Comparison of ENCODE assay signal across 11 cellular contexts in the genomic region with DNA sequence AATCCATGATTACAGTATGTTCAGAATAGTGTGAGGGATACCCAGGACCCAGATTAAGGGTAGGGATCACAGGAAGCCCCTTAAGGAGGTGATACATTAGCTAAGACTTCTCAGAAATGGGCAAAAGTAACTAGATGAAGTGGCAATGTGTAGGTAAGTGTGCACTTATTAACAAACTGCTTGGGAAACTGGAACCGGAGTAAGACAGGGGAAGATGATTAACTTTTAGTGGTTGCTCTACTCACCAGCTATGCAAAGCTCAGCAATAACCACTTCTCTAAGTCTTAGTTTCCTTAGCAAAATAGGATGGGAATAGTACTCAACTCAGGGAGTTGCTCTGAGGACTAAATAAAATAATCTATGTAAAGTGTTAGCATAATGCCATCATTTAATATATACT.
DNase-seq lines count a peak whose midpoint lies in the region; ATAC-seq, FAIRE-seq and TF ChIP-seq lines count a peak whose summit lies in the region.
"Had no signal": no experiment of that assay in that cellular context is flagged by ENCODE, and none has a peak within 500 bp of the region (broad histone marks: within the 10 kb centered on the region; RNA-seq: fewer than 3 reads in every experiment).

No MANE protein-coding gene starts in this region.

- H3K4me3 ChIP-seq in CD8-positive, alpha-beta T cell (ENCODE audit: low read depth, low read length) = no peak overlapping the region
- no peak overlapping the region for H3K4me3 ChIP-seq in HepG2 (replicated peaks in 1 of 3; ENCODE audit: insufficient read depth in 1 of 3, low read depth in 2 of 3, low read length in 3 of 3)
- H3K4me3 ChIP-seq: sigmoid colon had no signal

- H3K36me3 ChIP-seq in CD8-positive, alpha-beta T cell (ENCODE audit: insufficient read depth, low read length) = no peaks in the 10 kb centered on the region
- no peaks in the 10 kb centered on the region for H3K36me3 ChIP-seq in HepG2 (replicated peaks in 1 of 2; ENCODE audit: control insufficient read depth in 1 of 2, insufficient read depth in 2 of 2, low read length in 2 of 2)
- H3K36me3 ChIP-seq: sigmoid colon had no signal

- H3K9me3 Mint-ChIP-seq in CD8-positive, alpha-beta T cell = no peaks in the 10 kb centered on the region
- no peaks in the 10 kb centered on the region for H3K9me3 Mint-ChIP-seq in activated T-cell treated with anti-CD3 and anti-CD28 coated beads, Interleukin-2, amount 50 U/mL, for 72 hours
- H3K9me3 Mint-ChIP-seq: dendritic cell treated with granulocyte-macrophage colony-stimulating factor and Interleukin-4, amounts not matched to agents 40 ng/mL and 50 ng/mL, for 4 days; natural killer cell had no signal

- no peak overlapping the region for H3K27ac Mint-ChIP-seq in CD8-positive, alpha-beta T cell
- no peak overlapping the region for H3K27ac Mint-ChIP-seq in activated T-cell treated with anti-CD3 and anti-CD28 coated beads, Interleukin-2, amount 50 U/mL, for 72 hours
- H3K27ac Mint-ChIP-seq: dendritic cell treated with granulocyte-macrophage colony-stimulating factor and Interleukin-4, amounts not matched to agents 40 ng/mL and 50 ng/mL, for 4 days; natural killer cell had no signal

- H3K9me3 ChIP-seq in CD8-positive, alpha-beta T cell (ENCODE audit: low read length) = no peaks in the 10 kb centered on the region
- no peaks in the 10 kb centered on the region for H3K9me3 ChIP-seq in HepG2 (ENCODE audit: low read length)
- H3K9me3 ChIP-seq: sigmoid colon had no signal

- TF ChIP-seq RAD21 in HepG2 (CRISPR knock-in tag; IDR thresholded peaks at IDR 0.05) = no peak

- H3K79me2 ChIP-seq in HepG2 (ENCODE audit: insufficient read depth, low read length) = no peaks in the 10 kb centered on the region

- no peak for TF ChIP-seq CTCF in GM10248 (IDR thresholded peaks at IDR 0.05; ENCODE audit: control extremely low read depth, extremely low read depth, low read depth, missing control alignments)
- no peak for TF ChIP-seq CTCF in CD8-positive, alpha-beta T cell (IDR thresholded peaks at IDR 0.05)
- no peak for TF ChIP-seq CTCF in HepG2 (CRISPR knock-in tag; IDR thresholded peaks at IDR 0.05)

- H3K4me3 Mint-ChIP-seq in CD8-positive, alpha-beta T cell = no peak overlapping the region
- no peak overlapping the region for H3K4me3 Mint-ChIP-seq in activated T-cell treated with anti-CD3 and anti-CD28 coated beads, Interleukin-2, amount 50 U/mL, for 72 hours
- H3K4me3 Mint-ChIP-seq: dendritic cell treated with granulocyte-macrophage colony-stimulating factor and Interleukin-4, amounts not matched to agents 40 ng/mL and 50 ng/mL, for 4 days; natural killer cell had no signal

- TF ChIP-seq EP300 in HepG2 (IDR thresholded peaks at IDR 0.05; ENCODE audit: low read depth in 2 of 2, low read length in 2 of 2) (no peak), HepG2 (CRISPR knock-in tag; IDR thresholded peaks at IDR 0.05; ENCODE audit: borderline replicate concordance) (no peak)

- no peak overlapping the region for H3K4me2 ChIP-seq in HepG2 (ENCODE audit: low read depth, low read length)

- no peak for TF ChIP-seq POLR2A in HepG2 (IDR thresholded peaks at IDR 0.05; ENCODE audit: insufficient read depth in 1 of 2, low read depth in 2 of 2, low read length in 2 of 2)

- H3K9ac ChIP-seq in HepG2 (ENCODE audit: insufficient read depth, low read depth, low read length) = no peak overlapping the region

- POLR2A ChIA-PET in GM10248 (lab: Yijun Ruan, JAX) (interaction anchor here (0.5 kb wide), 1 partner anchor 1559 kb away, joined by 4 read pairs; no protein-coding TSS in a partner anchor), HepG2 (lab: Yijun Ruan, JAX) (no interaction called here)
- POLR2A ChIA-PET in CD8-positive, alpha-beta T cell (lab: Charles Lee) = no interaction called here

- H3K4me1 ChIP-seq in CD8-positive, alpha-beta T cell (ENCODE audit: insufficient read depth, low read length) = no peaks in the 10 kb centered on the region
- no peaks in the 10 kb centered on the region for H3K4me1 ChIP-seq in HepG2 (ENCODE audit: insufficient read depth, low read length)
- H3K4me1 ChIP-seq: sigmoid colon had no signal

- intact Hi-C loops in CD8-positive, alpha-beta T cell (cut with DNase I, micrococcal nuclease) = no loop called here
- intact Hi-C loops in HepG2 (cut with micrococcal nuclease; ENCODE audit: unreplicated experiment) = no loop called here

- H3K27ac ChIP-seq in CD8-positive, alpha-beta T cell (ENCODE audit: low read depth, low read length) = no peak overlapping the region
- H3K27ac ChIP-seq in HepG2 (ENCODE audit: extremely low read length, insufficient read depth, low read length) = no peak overlapping the region
- H3K27ac ChIP-seq: sigmoid colon had no signal

- no TSS peak for BruUV-seq in HepG2 (replicated peaks; lab: Mats Ljungman, UMichigan)

- in situ Hi-C loops in HepG2 (cut with HindIII; ENCODE audit: extremely low pct_ligation_motif_present, low pct_unique_long_range_greater_than_20kb) = no loop called here

- no peaks in the 10 kb centered on the region for H3K27me3 Mint-ChIP-seq in CD8-positive, alpha-beta T cell (ENCODE audit: low read depth)
- H3K27me3 Mint-ChIP-seq in activated T-cell treated with anti-CD3 and anti-CD28 coated beads, Interleukin-2, amount 50 U/mL, for 72 hours (ENCODE audit: low read depth) = no peaks in the 10 kb centered on the region
- H3K27me3 Mint-ChIP-seq: dendritic cell treated with granulocyte-macrophage colony-stimulating factor and Interleukin-4, amounts not matched to agents 40 ng/mL and 50 ng/mL, for 4 days had no signal

- no peaks in the 10 kb centered on the region for H3K36me3 Mint-ChIP-seq in CD8-positive, alpha-beta T cell
- H3K36me3 Mint-ChIP-seq in activated T-cell treated with anti-CD3 and anti-CD28 coated beads, Interleukin-2, amount 50 U/mL, for 72 hours (ENCODE audit: insufficient read depth in 2 of 2) = no peaks in the 10 kb centered on the region
- H3K36me3 Mint-ChIP-seq: natural killer cell had no signal

- DNase-seq in GM10248 (ENCODE audit: extremely low spot score) = peak; percentile 31
- DNase-seq in CD8-positive, alpha-beta T cell = no peak
- no peak for DNase-seq in HepG2 (ENCODE audit: low spot score)
- no peak for DNase-seq in putamen (ENCODE audit: low spot score)
- no peak for DNase-seq in activated T-cell treated with anti-CD3 and anti-CD28 coated beads, Interleukin-2, amount 50 U/mL, for 72 hours
- DNase-seq: natural killer cell, sigmoid colon had no signal

- H3K4me1 Mint-ChIP-seq in CD8-positive, alpha-beta T cell (ENCODE audit: low read depth) = no peaks in the 10 kb centered on the region
- H3K4me1 Mint-ChIP-seq in activated T-cell treated with anti-CD3 and anti-CD28 coated beads, Interleukin-2, amount 50 U/mL, for 72 hours (ENCODE audit: low read depth) = no peaks in the 10 kb centered on the region
- H3K4me1 Mint-ChIP-seq: natural killer cell had no signal

- 92% methylated on average over 1 of the region's 1 CpG for WGBS in HepG2 (ENCODE audit: low lambda C conversion rate)

- ATAC-seq in GM19397 (IDR thresholded peaks at IDR 0.05; ENCODE audit: unreplicated experiment) (peak; percentile 94), HG02678 (IDR thresholded peaks at IDR 0.05; ENCODE audit: unreplicated experiment) (peak; percentile 96), HG03432 (IDR thresholded peaks at IDR 0.05; ENCODE audit: unreplicated experiment) (peak; percentile 97), HepG2 (no peak)
- no peak for ATAC-seq in CD8-positive, alpha-beta T cell
- no peak for ATAC-seq in activated T-cell treated with anti-CD3 and anti-CD28 coated beads, Interleukin-2, amount 50 U/mL, for 72 hours (replicated peaks in 1 of 2)
- ATAC-seq: natural killer cell had no signal

- no peaks in the 10 kb centered on the region for H3K27me3 ChIP-seq in CD8-positive, alpha-beta T cell (ENCODE audit: insufficient read depth, low read length)
- H3K27me3 ChIP-seq in HepG2 (ENCODE audit: control insufficient read depth in 1 of 2, insufficient read depth in 2 of 2, low read length in 2 of 2) = no peaks in the 10 kb centered on the region
- H3K27me3 ChIP-seq: sigmoid colon had no signal

- FAIRE-seq in HepG2 (lab: Jason Lieb, UNC) = no peak

- H2AFZ ChIP-seq in HepG2 (ENCODE audit: low read length) = no peak overlapping the region

- no peaks in the 10 kb centered on the region for H4K20me1 ChIP-seq in HepG2 (ENCODE audit: insufficient read depth, low read length)

- CTCF ChIA-PET in GM10248 (lab: Yijun Ruan, JAX) (interaction anchor here (1.2 to 1.5 kb wide), 3 partner anchors 8 to 15 kb away, joined by 3 to 4 read pairs (median 4); no protein-coding TSS in a partner anchor), HepG2 (lab: Yijun Ruan, JAX; ENCODE audit: low intra/inter-chr PET ratio, low total read pairs) (no interaction called here)
- CTCF ChIA-PET in CD8-positive, alpha-beta T cell (lab: Charles Lee) = no interaction called here

TF ChIP-seq in HepG2, 621 proteins besides CTCF, POLR2A, EP300 and RAD21:
- TF ChIP-seq SCMH1 (CRISPR knock-in tag; IDR thresholded peaks at IDR 0.05; ENCODE audit: borderline replicate concordance) (no peak), KAT7 (CRISPR knock-in tag; IDR thresholded peaks at IDR 0.05; ENCODE audit: borderline replicate concordance) (no peak)
TF ChIP-seq in HepG2: peak in this region for 0.

Comparison
In these comparisons a context has a peak if more than half of its experiments do, and no peak if none do; other contexts are left out.
1. ATAC-seq: peak in GM19397 (single experiment), HG02678 (single experiment) and HG03432 (single experiment); none in CD8-positive, alpha-beta T cell (single experiment), HepG2 (single experiment) and activated T-cell treated with anti-CD3 and anti-CD28 coated beads, Interleukin-2, amount 50 U/mL, for 72 hours (0 of 2).